In the genomic region with DNA sequence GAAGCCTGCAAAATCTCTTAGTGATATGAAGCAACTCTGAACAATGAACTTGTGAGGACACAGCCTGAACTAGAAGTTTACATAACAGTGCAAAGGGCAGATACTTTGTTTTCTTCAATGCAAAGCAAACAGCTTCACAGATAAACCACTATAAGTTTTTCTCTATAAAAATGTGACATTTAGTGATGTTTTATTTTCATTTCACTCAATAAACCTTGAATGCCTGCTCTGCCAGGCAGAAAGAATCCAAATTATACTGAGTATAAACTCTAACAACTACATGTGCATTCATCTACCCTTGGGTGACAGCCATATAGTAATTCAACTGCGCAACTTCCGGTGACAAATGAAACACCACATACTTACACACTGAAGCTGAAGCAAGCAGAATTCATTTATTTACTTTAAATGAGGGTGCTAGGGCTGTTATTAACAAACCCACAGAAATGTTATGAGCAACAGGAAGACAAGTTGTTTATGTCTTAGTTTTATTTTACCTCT, we compare ENCODE assay signal across 10 cellular contexts. TPM values are rescaled to one million over a fixed set of nuclear protein-coding genes. Genes with fewer than 3 reads are reported as not detected.
DNase-seq lines count a peak whose midpoint lies in the region; ATAC-seq and TF ChIP-seq lines count a peak whose summit lies in the region.
"Had no signal": no experiment of that assay in that cellular context is flagged by ENCODE, and none has a peak within 500 bp of the region (broad histone marks: within the 10 kb centered on the region; RNA-seq: fewer than 3 reads in every experiment).

No MANE protein-coding gene starts in this region.

- H3K36me3 Mint-ChIP-seq in T-helper 17 cell (ENCODE audit: low read depth) (peaks cover 9% of the 10 kb centered on the region), Calu3 (ENCODE audit: insufficient read depth, unreplicated experiment) (no peaks in the 10 kb centered on the region), endothelial cell (ENCODE audit: low read depth, unreplicated experiment) (peaks cover 13% of the 10 kb centered on the region)

- H3K27me3 Mint-ChIP-seq in T-helper 17 cell (no peaks in the 10 kb centered on the region), Calu3 (ENCODE audit: unreplicated experiment) (no peaks in the 10 kb centered on the region), endothelial cell (ENCODE audit: unreplicated experiment) (peaks cover 2% of the 10 kb centered on the region)
- H3K27me3 Mint-ChIP-seq: brain; stimulated activated naive B cell treated with anti-CD40 and anti-IgM and Interleukin-4, amounts not matched to agents 10 μg/mL and 1 μg/mL and 100 μg/mL, for 72 hours had no signal

- BruUV-seq in Calu3 (replicated peaks; lab: Mats Ljungman, UMichigan): no TSS peak

- ATAC-seq in T-helper 17 cell (peak; percentile 85), GM19452 (IDR thresholded peaks at IDR 0.05; ENCODE audit: unreplicated experiment) (no peak)
- ATAC-seq: stimulated activated naive B cell treated with anti-CD40 and anti-IgM and Interleukin-4, amounts not matched to agents 10 μg/mL and 1 μg/mL and 100 μg/mL, for 72 hours had no signal

- H3K4me1 Mint-ChIP-seq in T-helper 17 cell (peaks cover 31% of the 10 kb centered on the region), Calu3 (ENCODE audit: low read depth, unreplicated experiment) (no peaks in the 10 kb centered on the region), endothelial cell (ENCODE audit: unreplicated experiment) (peaks cover 8% of the 10 kb centered on the region)

- no peak overlapping the region for H3K4me3 ChIP-seq in foreskin fibroblast (ENCODE audit: low read depth in 1 of 2, low read length in 2 of 2)
- H3K4me3 ChIP-seq in stomach smooth muscle (ENCODE audit: low read length in 2 of 2): no peak overlapping the region

- no peaks in the 10 kb centered on the region for H3K27me3 ChIP-seq in stomach smooth muscle (ENCODE audit: control insufficient read depth in 1 of 2, insufficient read depth in 2 of 2, low read length in 2 of 2)

- H3K9me3 Mint-ChIP-seq in Calu3 (ENCODE audit: low read depth, unreplicated experiment): no peaks in the 10 kb centered on the region
- H3K9me3 Mint-ChIP-seq in endothelial cell (ENCODE audit: unreplicated experiment): no peaks in the 10 kb centered on the region
- H3K9me3 Mint-ChIP-seq: stimulated activated naive B cell treated with anti-CD40 and anti-IgM and Interleukin-4, amounts not matched to agents 10 μg/mL and 1 μg/mL and 100 μg/mL, for 72 hours had no signal

- H3K27ac Mint-ChIP-seq in T-helper 17 cell (peak overlapping the region; percentile 92), Calu3 (ENCODE audit: unreplicated experiment) (no peak overlapping the region), endothelial cell (ENCODE audit: unreplicated experiment) (no peak overlapping the region)
- H3K27ac Mint-ChIP-seq: stimulated activated naive B cell treated with anti-CD40 and anti-IgM and Interleukin-4, amounts not matched to agents 10 μg/mL and 1 μg/mL and 100 μg/mL, for 72 hours had no signal

- peak overlapping the region; percentile 75 for H3K27ac ChIP-seq in stomach smooth muscle (ENCODE audit: low read length)

- intact Hi-C loops in Calu3 (cut with micrococcal nuclease; ENCODE audit: unreplicated experiment): no loop called here

- peaks cover 5 to 25% of the 10 kb centered on the region in 2 donors for H3K36me3 ChIP-seq in stomach smooth muscle (ENCODE audit: control insufficient read depth in 2 of 2, insufficient read depth in 2 of 2, low read length in 2 of 2)

- H3K9ac ChIP-seq in stomach smooth muscle (ENCODE audit: low read length in 2 of 2): peak overlapping the region in 1 of 2 donors; percentile 49

- H3K9me3 ChIP-seq in T-helper 17 cell (ENCODE audit: control insufficient read depth, low read length, poor library complexity, severe bottlenecking): no peaks in the 10 kb centered on the region
- H3K9me3 ChIP-seq in stomach smooth muscle (ENCODE audit: control insufficient read depth in 2 of 2, low read length in 2 of 2): no peaks in the 10 kb centered on the region

- CTCF ChIA-PET in Calu3 (lab: Charles Lee): interaction anchor here (0.6 kb wide), 1 partner anchor 153 kb away, joined by 3 read pairs; no protein-coding TSS in a partner anchor

- TF ChIP-seq CTCF in foreskin fibroblast (IDR thresholded peaks at IDR 0.05; ENCODE audit: low read depth, low read length): no peak
- TF ChIP-seq CTCF in Calu3 (IDR thresholded peaks at IDR 0.05; ENCODE audit: unreplicated experiment): no peak
- TF ChIP-seq CTCF in endothelial cell (IDR thresholded peaks at IDR 0.05; ENCODE audit: unreplicated experiment): no peak

- DNase-seq in HS-5 (ENCODE audit: low read depth) (peak; percentile 77), T-helper 17 cell (no peak), foreskin fibroblast (peak; percentile 52 to 56), Calu3 (no peak), endothelial cell (ENCODE audit: low spot score) (no peak)
- DNase-seq: NCI-H510A treated with DMSO at 0.1 percent for 48 hours; stimulated activated naive B cell treated with anti-CD40 and anti-IgM and Interleukin-4, amounts not matched to agents 10 μg/mL and 1 μg/mL and 100 μg/mL, for 72 hours had no signal

- peaks cover 4% of the 10 kb centered on the region for H3K4me1 ChIP-seq in stomach smooth muscle (ENCODE audit: control insufficient read depth, insufficient read depth, low read length)

- peak overlapping the region; percentile 21 for H3K4me3 Mint-ChIP-seq in T-helper 17 cell
- no peak overlapping the region for H3K4me3 Mint-ChIP-seq in Calu3 (ENCODE audit: low read depth, unreplicated experiment)
- no peak overlapping the region for H3K4me3 Mint-ChIP-seq in endothelial cell (ENCODE audit: unreplicated experiment)
- H3K4me3 Mint-ChIP-seq: brain; stimulated activated naive B cell treated with anti-CD40 and anti-IgM and Interleukin-4, amounts not matched to agents 10 μg/mL and 1 μg/mL and 100 μg/mL, for 72 hours had no signal

RNA-seq across cellular contexts. Expression of a gene that starts 10.3 kb away (rescaled TPM):
- total RNA-seq in T-helper 17 cell (10 to 100 TPM in 1 of 2 donors, 1 to 10 TPM in 1; 9.7 to 10.5 TPM), Calu3 (2022) (6.3 and 8.6 TPM in 2 replicates), endothelial cell (ENCODE audit: unreplicated experiment) (13.6 TPM)

RNA-seq across cellular contexts. Expression of a gene that starts 58.9 kb away (rescaled TPM):
- total RNA-seq in T-helper 17 cell: under 1 TPM; 0.02 to 0.18 TPM
- total RNA-seq in Calu3 (2022): not detected in 2 replicates
- total RNA-seq in endothelial cell (ENCODE audit: unreplicated experiment): 11.1 TPM

Comparison
In these comparisons a context has a peak if more than half of its experiments do, and no peak if none do; other contexts are left out.
1. DNase-seq: peak in HS-5 (single experiment) and foreskin fibroblast (2 of 2); none in T-helper 17 cell (0 of 3), Calu3 (single experiment) and endothelial cell (single experiment).
2. RNA of a gene that starts 58.9 kb away (total RNA-seq): 11.1 TPM in endothelial cell (single experiment); 0.02 to 0.18 TPM in T-helper 17 cell and not detected in Calu3; every median in the first group is over 10 times any median in the second.